ENCODE assay signal across 25 cellular contexts in genomic region chr1:4307468-4307845, GRCh38.
DNase-seq lines count a peak whose midpoint lies in the region; ATAC-seq and TF ChIP-seq lines count a peak whose summit lies in the region.
"Had no signal": no experiment of that assay in that cellular context is flagged by ENCODE, and none has a peak within 500 bp of the region (broad histone marks: within the 10 kb centered on the region; RNA-seq: fewer than 3 reads in every experiment).

No MANE protein-coding gene starts in this region.

- no CpG with 5 or more reads among the region's 2 CpGs for WGBS in H9 (ENCODE audit: extremely low coverage, insufficient read length, low lambda C conversion rate)
- WGBS in esophagus muscularis mucosa: 48% methylated on average over 2 of the region's 2 CpGs

- H3K4ac ChIP-seq in H9 (ENCODE audit: low read depth, low read length): no peak overlapping the region

- no peak overlapping the region for H2BK5ac ChIP-seq in H9 (ENCODE audit: insufficient read length, low read length)

- no peaks in the 10 kb centered on the region for H3K79me2 ChIP-seq in H9 (ENCODE audit: insufficient read depth, low read length)

- H4K20me1 ChIP-seq in H9 (ENCODE audit: control insufficient read depth, insufficient read depth, insufficient read length): no peaks in the 10 kb centered on the region
- H4K20me1 ChIP-seq: BLaER1 treated with 17β-estradiol and CSF1 and Interleukin-3, amounts not matched to agents 10 nM and 100 nM had no signal

- no peak overlapping the region for H2BK12ac ChIP-seq in H9 (ENCODE audit: insufficient read length, low read depth, low read length)

- H3K36me3 ChIP-seq in left lung (no peaks in the 10 kb centered on the region), esophagus muscularis mucosa (no peaks in the 10 kb centered on the region)
- H3K36me3 ChIP-seq: BE2C; BLaER1 treated with 17β-estradiol and CSF1 and Interleukin-3, amounts not matched to agents 10 nM and 100 nM; HAP-1 had no signal

- peaks cover 23 to 27% of the 10 kb centered on the region in 2 experiments for H3K9me3 Mint-ChIP-seq in H9

- no peaks in the 10 kb centered on the region for H3K4me1 Mint-ChIP-seq in H9
- H3K4me1 Mint-ChIP-seq: CD14-positive monocyte; CD8-positive, alpha-beta memory T cell; GM23338 had no signal

- no peak overlapping the region for H2BK20ac ChIP-seq in H9 (ENCODE audit: low read depth, low read length, poor library complexity, severe bottlenecking)

- H3K4me3 ChIP-seq in choroid plexus epithelial cell (ENCODE audit: low read depth, low read length): no peak overlapping the region
- H3K4me3 ChIP-seq in left lung: no peak overlapping the region
- H3K4me3 ChIP-seq in esophagus muscularis mucosa: no peak overlapping the region
- H3K4me3 ChIP-seq: A549; BLaER1 treated with 17β-estradiol and CSF1 and Interleukin-3, amounts not matched to agents 10 nM and 100 nM; GM12878; GM23338; HAP-1 had no signal

- no peak for TF ChIP-seq CTCF in H9 (conservative IDR thresholded peaks at IDR 0.05)
- no peak for TF ChIP-seq CTCF in choroid plexus epithelial cell (conservative IDR thresholded peaks at IDR 0.05; ENCODE audit: low read depth, low read length)
- no peak for TF ChIP-seq CTCF in left lung (IDR thresholded peaks at IDR 0.05)
- TF ChIP-seq CTCF in esophagus muscularis mucosa (IDR thresholded peaks at IDR 0.05): no peak

- H3K36me3 Mint-ChIP-seq in H9 (ENCODE audit: insufficient read depth in 1 of 3, low read depth in 3 of 3): peaks cover 2 to 16% (median 5%) of the 10 kb centered on the region in 3 experiments
- H3K36me3 Mint-ChIP-seq: CD14-positive monocyte; CD8-positive, alpha-beta memory T cell had no signal

- H3K79me1 ChIP-seq in H9 (ENCODE audit: insufficient read depth, low read depth, low read length, poor library complexity, severe bottlenecking): no peaks in the 10 kb centered on the region

- H3K27me3 ChIP-seq in H9 (ENCODE audit: insufficient read depth, low read length) (no peaks in the 10 kb centered on the region), left lung (peaks cover 0 to 16% of the 10 kb centered on the region in 2 donors), esophagus muscularis mucosa (peaks cover 0 to 26% (median 0%) of the 10 kb centered on the region in 4 donors)
- H3K27me3 ChIP-seq: BE2C had no signal

- H3K4me1 ChIP-seq in H9 (ENCODE audit: insufficient read depth, low read length) (no peaks in the 10 kb centered on the region), left lung (no peaks in the 10 kb centered on the region), esophagus muscularis mucosa (no peaks in the 10 kb centered on the region)
- H3K4me1 ChIP-seq: A549, BE2C, HAP-1 had no signal

- H2AFZ ChIP-seq in H9 (ENCODE audit: low read length): no peak overlapping the region
- H2AFZ ChIP-seq: GM23338 had no signal

- no peak overlapping the region for H3K4me2 ChIP-seq in H9 (ENCODE audit: insufficient read depth, insufficient read length, low read length)
- H3K4me2 ChIP-seq: A549; BLaER1 treated with 17β-estradiol and CSF1 and Interleukin-3, amounts not matched to agents 10 nM and 100 nM; GM23338 had no signal

- no peak overlapping the region for H3K23ac ChIP-seq in H9 (ENCODE audit: insufficient read length, low read depth, low read length)

- H3K27ac ChIP-seq in H9 (ENCODE audit: insufficient read length, low read depth, low read length) (no peak overlapping the region), left lung (no peak overlapping the region), esophagus muscularis mucosa (replicated peaks in 1 of 4) (no peak overlapping the region)
- H3K27ac ChIP-seq: A549 had no signal

- no peak overlapping the region for H3K56ac ChIP-seq in H9 (ENCODE audit: insufficient read length, low read depth, low read length)

- intact Hi-C loops in left lung (cut with DNase I): no loop called here
- intact Hi-C loops in esophagus muscularis mucosa (cut with DNase I): no loop called here

- H3K9ac ChIP-seq in H9 (ENCODE audit: extremely low read depth, insufficient read length, low read length): no peak overlapping the region
- H3K9ac ChIP-seq: BLaER1 treated with 17β-estradiol and CSF1 and Interleukin-3, amounts not matched to agents 10 nM and 100 nM had no signal

- no peak overlapping the region for H4K8ac ChIP-seq in H9 (replicated peaks; ENCODE audit: insufficient read length, low read depth, low read length)

- ATAC-seq in left lung: no peak
- ATAC-seq in HG03342 (IDR thresholded peaks at IDR 0.05; ENCODE audit: unreplicated experiment): no peak
- ATAC-seq: A549, GM12878, GM23338 had no signal

- H4K5ac ChIP-seq in H9 (ENCODE audit: insufficient read length, low read depth, low read length): no peak overlapping the region

- peak; percentile 31 for DNase-seq in activated effector memory CD4-positive, alpha-beta T cell treated with anti-CD3 and anti-CD28 coated beads, Interleukin-2, amount 50 U/mL, for 16 hours
- no peak for DNase-seq in activated effector memory CD4-positive, alpha-beta T cell treated with Interleukin-2 at 50 U/mL for 16 hours
- peak; percentile 7 for DNase-seq in H9
- peak; percentile 0 for DNase-seq in choroid plexus epithelial cell (ENCODE audit: low read depth)
- peak; percentile 64 for DNase-seq in mesenteric fat pad (ENCODE audit: low spot score)
- DNase-seq in left lung: no peak
- DNase-seq in esophagus muscularis mucosa (ENCODE audit: extremely low spot score): no peak
- DNase-seq: 8988T; ACHN; AML-193; BE2C; CD4-positive, alpha-beta T cell; CD8-positive, alpha-beta memory T cell; DMS 273 treated with DMSO at 0.1 percent for 48 hours; DMS53; EL; GDM1; HFFc6 had no signal

- H4K91ac ChIP-seq in H9 (ENCODE audit: insufficient read length, low read depth, low read length): no peak overlapping the region

- TF ChIP-seq POLR2A in esophagus muscularis mucosa (IDR thresholded peaks at IDR 0.05; ENCODE audit: low read depth): no peak

- TF ChIP-seq EP300 in esophagus muscularis mucosa (IDR thresholded peaks at IDR 0.05): no peak

- H3K18ac ChIP-seq in H9 (ENCODE audit: insufficient read length, low read depth, low read length): no peak overlapping the region

- H2BK120ac ChIP-seq in H9 (ENCODE audit: low read depth, low read length, poor library complexity, severe bottlenecking): no peak overlapping the region

- no peak overlapping the region for H2AK5ac ChIP-seq in H9 (ENCODE audit: insufficient read length, low read length)

- peaks cover 11% of the 10 kb centered on the region for H3K9me3 ChIP-seq in H9 (ENCODE audit: control insufficient read depth, low read depth, low read length)
- peaks cover 0 to 9% of the 10 kb centered on the region in 2 donors for H3K9me3 ChIP-seq in left lung
- H3K9me3 ChIP-seq in esophagus muscularis mucosa: peaks cover 0 to 3% (median 0%) of the 10 kb centered on the region in 4 donors
- H3K9me3 ChIP-seq: A549, BE2C, HAP-1 had no signal

- no peaks in the 10 kb centered on the region for H3K23me2 ChIP-seq in H9 (ENCODE audit: insufficient read length, low read depth, low read length, poor library complexity, severe bottlenecking)

- H3T11ph ChIP-seq in H9 (ENCODE audit: low read length): no peak overlapping the region

- H3K14ac ChIP-seq in H9 (ENCODE audit: insufficient read depth, low read length): no peak overlapping the region

- peaks cover 4% of the 10 kb centered on the region for H3K27me3 Mint-ChIP-seq in H9 (ENCODE audit: low read depth)
- H3K27me3 Mint-ChIP-seq: CD4-positive, alpha-beta T cell; CD8-positive, alpha-beta memory T cell had no signal

- H2BK15ac ChIP-seq in H9 (ENCODE audit: low read depth, low read length): no peak overlapping the region

- no peak overlapping the region for H3K27ac Mint-ChIP-seq in H9
- H3K27ac Mint-ChIP-seq: CD14-positive monocyte; CD4-positive, alpha-beta T cell; GM23338; HFFc6 had no signal

- no peak overlapping the region for H3K4me3 Mint-ChIP-seq in H9
- H3K4me3 Mint-ChIP-seq: CD14-positive monocyte; CD4-positive, alpha-beta T cell; CD8-positive, alpha-beta memory T cell; GM23338; HFFc6 had no signal

Comparison
In these comparisons a context has a peak if more than half of its experiments do, and no peak if none do; other contexts are left out.
1. DNase-seq: peak in activated effector memory CD4-positive, alpha-beta T cell treated with anti-CD3 and anti-CD28 coated beads, Interleukin-2, amount 50 U/mL, for 16 hours (single experiment), H9 (single experiment), choroid plexus epithelial cell (single experiment) and mesenteric fat pad (single experiment); none in activated effector memory CD4-positive, alpha-beta T cell treated with Interleukin-2 at 50 U/mL for 16 hours (single experiment), left lung (0 of 2) and esophagus muscularis mucosa (single experiment).